In genomic region chr5:114467141-114467540, GRCh38 we compare ENCODE assay signal across 14 cellular contexts.
DNase-seq lines count a peak whose midpoint lies in the region; ATAC-seq and TF ChIP-seq lines count a peak whose summit lies in the region.
"Had no signal": no experiment of that assay in that cellular context is flagged by ENCODE, and none has a peak within 500 bp of the region (broad histone marks: within the 10 kb centered on the region; RNA-seq: fewer than 3 reads in every experiment).

No MANE protein-coding gene starts in this region.

- DNase-seq in OCI-LY7 (ENCODE audit: low spot score): no peak
- DNase-seq in fibroblast of villous mesenchyme (ENCODE audit: low read depth): peak; percentile 10
- DNase-seq in left lobe of liver (ENCODE audit: low spot score): no peak
- DNase-seq in stimulated activated naive CD4-positive, alpha-beta T cell treated with Interleukin-2 at 50 U/mL for 16 hours (lab: John Stamatoyannopoulos, UW): no peak
- no peak for DNase-seq in NCI-H2081 treated with DMSO at 0.1 percent for 48 hours (lab: John Stamatoyannopoulos, UW)
- DNase-seq: C1 segment of cervical spinal cord; Calu3; CD4-positive, alpha-beta T cell; DMS 273 treated with DMSO at 0.1 percent for 48 hours; GM23248; H7 had no signal

- TF ChIP-seq CTCF in OCI-LY7 (conservative IDR thresholded peaks at IDR 0.05; ENCODE audit: low read length) (no peak), fibroblast of villous mesenchyme (IDR thresholded peaks at IDR 0.05; ENCODE audit: insufficient read depth, low read depth, low read length) (no peak)

- H3K9me3 ChIP-seq in OCI-LY7 (ENCODE audit: low read length) (no peaks in the 10 kb centered on the region), mesodermal cell (ENCODE audit: control insufficient read depth, low read length) (no peaks in the 10 kb centered on the region)

- no peaks in the 10 kb centered on the region for H3K36me3 ChIP-seq in OCI-LY7 (ENCODE audit: insufficient read depth, low read length)
- no peaks in the 10 kb centered on the region for H3K36me3 ChIP-seq in mesodermal cell (ENCODE audit: control insufficient read depth, insufficient read depth, low read length)

- WGBS in mesodermal cell (ENCODE audit: insufficient coverage in 2 of 2), 2 experiments: 100% methylated on average over 1 to 2 of the region's 5 CpGs

- H4K20me1 ChIP-seq in OCI-LY7 (ENCODE audit: insufficient read depth, low read length): no peaks in the 10 kb centered on the region

- POLR2A ChIA-PET in OCI-LY7 (lab: Charles Lee): interaction anchor here (0.7 to 0.9 kb wide), 2 partner anchors 19 to 22 kb away, joined by 3 to 4 read pairs; no protein-coding TSS in a partner anchor

- H2AFZ ChIP-seq in OCI-LY7 (ENCODE audit: low read length): peak overlapping the region; percentile 37; the same call in 1 of the 2 replicates
- H2AFZ ChIP-seq: GM23248 had no signal

- CTCF ChIA-PET in OCI-LY7 (lab: Charles Lee; ENCODE audit: unreplicated experiment): no interaction called here

- no peaks in the 10 kb centered on the region for H3K9me2 ChIP-seq in OCI-LY7 (ENCODE audit: insufficient read depth, low read length)

- H3K4me1 ChIP-seq in OCI-LY7 (ENCODE audit: insufficient read depth, low read length, poor library complexity, severe bottlenecking) (no peaks in the 10 kb centered on the region), mesodermal cell (ENCODE audit: control insufficient read depth, insufficient read depth, low read length, poor library complexity, severe bottlenecking) (peaks cover 5% of the 10 kb centered on the region)

- H3K4me3 ChIP-seq in OCI-LY7 (ENCODE audit: low read depth, low read length, poor library complexity, severe bottlenecking): no peak overlapping the region
- no peak overlapping the region for H3K4me3 ChIP-seq in fibroblast of villous mesenchyme (ENCODE audit: low read depth, low read length)
- no peak overlapping the region for H3K4me3 ChIP-seq in mesodermal cell (ENCODE audit: extremely low read depth, insufficient read depth, low read length, poor library complexity, severe bottlenecking)
- H3K4me3 ChIP-seq: GM12878, GM23248 had no signal

- H3K79me2 ChIP-seq in OCI-LY7 (ENCODE audit: insufficient read depth, low read depth, low read length): no peaks in the 10 kb centered on the region

- intact Hi-C loops in OCI-LY7 (cut with micrococcal nuclease; ENCODE audit: unreplicated experiment): no loop called here

- H3K27ac ChIP-seq in OCI-LY7 (ENCODE audit: low read depth, low read length, poor library complexity, severe bottlenecking): no peak overlapping the region
- H3K27ac ChIP-seq in mesodermal cell (ENCODE audit: low read depth, low read length, severe bottlenecking): peak overlapping the region; percentile 20
- H3K27ac ChIP-seq: GM23248 had no signal

- no TSS peak for BruUV-seq in OCI-LY7 (replicated peaks; lab: Mats Ljungman, UMichigan)

- no peak for ATAC-seq in left lobe of liver
- no peak for ATAC-seq in HG03354 (IDR thresholded peaks at IDR 0.05; ENCODE audit: poor library complexity, severe bottlenecking, unreplicated experiment)

- H3K4me2 ChIP-seq in OCI-LY7 (ENCODE audit: low read length): no peak overlapping the region
